Comparison of ENCODE assay signal across 8 cellular contexts in the genomic region with DNA sequence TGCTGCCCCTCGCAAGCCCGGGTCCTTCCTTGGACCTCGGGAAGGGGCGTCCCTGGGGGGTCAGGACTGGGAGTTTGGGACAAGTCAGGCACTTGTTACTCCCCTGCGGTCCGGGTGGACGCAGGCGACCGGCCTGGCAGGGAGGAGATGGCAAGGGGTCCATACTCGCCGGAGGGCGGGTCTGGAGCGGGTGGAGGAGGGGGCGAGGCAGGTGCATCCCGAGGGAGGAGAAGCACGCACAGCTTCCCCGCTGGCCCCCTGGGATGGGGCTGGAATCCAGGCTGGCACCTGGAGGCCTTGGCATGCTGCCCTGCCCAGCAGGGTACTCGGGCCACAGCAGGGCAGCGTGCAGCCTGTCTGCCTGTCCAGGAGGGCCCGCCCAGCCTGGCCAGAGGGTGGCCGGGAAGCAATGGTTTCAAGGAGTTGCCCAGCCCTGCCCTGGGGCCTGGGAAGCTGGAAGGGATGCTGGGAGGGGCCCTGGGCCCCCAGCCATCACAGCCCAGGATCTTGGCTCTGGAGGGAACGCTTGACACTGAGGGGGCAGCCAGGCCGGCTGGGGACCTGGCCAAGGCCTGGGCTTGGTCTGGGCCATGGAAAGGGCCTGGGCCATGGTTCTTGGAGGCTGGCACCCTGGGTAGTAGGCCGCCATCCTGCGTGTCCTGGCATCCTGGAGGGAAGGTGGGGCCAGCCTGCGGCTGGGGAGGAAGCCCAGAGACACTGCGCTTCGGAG. TPM values are rescaled to one million over a fixed set of nuclear protein-coding genes. Genes with fewer than 3 reads are reported as not detected.
DNase-seq lines count a peak whose midpoint lies in the region; ATAC-seq and FAIRE-seq lines count a peak whose summit lies in the region.

No MANE protein-coding gene starts in this region.

- H3K27me3 ChIP-seq in iPS-18a (ENCODE audit: control insufficient read depth, insufficient read depth, low read length): peaks cover 22% of the 10 kb centered on the region

- H3K4me1 ChIP-seq in iPS-18a (ENCODE audit: control insufficient read depth, low read depth, low read length): peaks cover 15% of the 10 kb centered on the region

- H3K27ac ChIP-seq in angular gyrus (ENCODE audit: low read depth, low read length): peak overlapping the region; percentile 52
- H3K27ac ChIP-seq in iPS-18a (ENCODE audit: low read length): no peak overlapping the region

- no peak overlapping the region for H3K27ac Mint-ChIP-seq in stimulated activated effector memory CD8-positive, alpha-beta T cell treated with anti-CD3 and anti-CD28 coated beads, Interleukin-12 subunit alpha, Interleukin-12 subunit beta, amount 100 ng/mL, for 72 hours

- H3K4me3 ChIP-seq in iPS-18a (ENCODE audit: low read length): peak overlapping the region; percentile 64

- no peaks in the 10 kb centered on the region for H3K9me3 Mint-ChIP-seq in stimulated activated effector memory CD8-positive, alpha-beta T cell treated with anti-CD3 and anti-CD28 coated beads, Interleukin-12 subunit alpha, Interleukin-12 subunit beta, amount 100 ng/mL, for 72 hours

- DNase-seq in AG08396 (ENCODE audit: low spot score) (peak; percentile 71), HT-29 (ENCODE audit: low spot score) (peak; percentile 66), GM19239 (ENCODE audit: insufficient read length, low spot score) (no peak)
- DNase-seq in stimulated activated effector memory CD8-positive, alpha-beta T cell treated with anti-CD3 and anti-CD28 coated beads, Interleukin-12 subunit alpha, Interleukin-12 subunit beta, amount 100 ng/mL, for 72 hours (ENCODE audit: low spot score in 2 of 2): no peak

- H3K36me3 ChIP-seq in iPS-18a (ENCODE audit: control insufficient read depth, low read depth, low read length): no peaks in the 10 kb centered on the region

- H3K9me3 ChIP-seq in iPS-18a (ENCODE audit: control insufficient read depth, low read depth, low read length): no peaks in the 10 kb centered on the region

- ATAC-seq in stimulated activated effector memory CD8-positive, alpha-beta T cell treated with anti-CD3 and anti-CD28 coated beads, Interleukin-12 subunit alpha, Interleukin-12 subunit beta, amount 100 ng/mL, for 72 hours: no peak
- no peak for ATAC-seq in HG03139 (IDR thresholded peaks at IDR 0.05; ENCODE audit: unreplicated experiment)
- no peak for ATAC-seq in GM18873 (IDR thresholded peaks at IDR 0.05; ENCODE audit: low FRiP score, unreplicated experiment)

- peak overlapping the region; percentile 45 for H3K9ac ChIP-seq in iPS-18a (ENCODE audit: low read length)

- H3K4me3 Mint-ChIP-seq in stimulated activated effector memory CD8-positive, alpha-beta T cell treated with anti-CD3 and anti-CD28 coated beads, Interleukin-12 subunit alpha, Interleukin-12 subunit beta, amount 100 ng/mL, for 72 hours: peak overlapping the region; percentile 50

- FAIRE-seq in GM19239 (lab: Jason Lieb, UNC): no peak

- peaks cover 6% of the 10 kb centered on the region for H3K36me3 Mint-ChIP-seq in stimulated activated effector memory CD8-positive, alpha-beta T cell treated with anti-CD3 and anti-CD28 coated beads, Interleukin-12 subunit alpha, Interleukin-12 subunit beta, amount 100 ng/mL, for 72 hours

- peaks cover 26% of the 10 kb centered on the region for H3K4me1 Mint-ChIP-seq in stimulated activated effector memory CD8-positive, alpha-beta T cell treated with anti-CD3 and anti-CD28 coated beads, Interleukin-12 subunit alpha, Interleukin-12 subunit beta, amount 100 ng/mL, for 72 hours

RNA-seq across cellular contexts. Expression of a gene that starts 1.0 kb away (rescaled TPM):
- 6.7 and 7.4 TPM in 2 replicates for total RNA-seq in HT-29 (2014; rRNA removed; shearing (Covaris generic))

RNA-seq across cellular contexts. Expression of a gene that starts 34.2 kb away (rescaled TPM):
- 159 and 165 TPM in 2 replicates for total RNA-seq in HT-29 (2014; rRNA removed; shearing (Covaris generic))

RNA-seq across cellular contexts. Expression of a gene that starts 44.1 kb away (rescaled TPM):
- 40.7 and 51.7 TPM in 2 replicates for total RNA-seq in HT-29 (2014; rRNA removed; shearing (Covaris generic))

RNA-seq across cellular contexts. Expression of a gene that starts 54.8 kb away (rescaled TPM):
- total RNA-seq in HT-29 (2014; rRNA removed; shearing (Covaris generic)): 1.8 and 2.2 TPM in 2 replicates

Comparison
In these comparisons a context has a peak if more than half of its experiments do, and no peak if none do; other contexts are left out.
1. DNase-seq: peak in AG08396 (single experiment) and HT-29 (single experiment); none in stimulated activated effector memory CD8-positive, alpha-beta T cell treated with anti-CD3 and anti-CD28 coated beads, Interleukin-12 subunit alpha, Interleukin-12 subunit beta, amount 100 ng/mL, for 72 hours (0 of 2) and GM19239 (single experiment).